In genomic region chr19:47818221-47818620, GRCh38 we compare ENCODE assay signal across 6 cellular contexts. TPM values are rescaled to one million over a fixed set of nuclear protein-coding genes. Genes with fewer than 3 reads are reported as not detected.
"Had no signal": no experiment of that assay in that cellular context is flagged by ENCODE, and none has a peak within 500 bp of the region (broad histone marks: within the 10 kb centered on the region; RNA-seq: fewer than 3 reads in every experiment).

No MANE protein-coding gene starts in this region.

RNA-seq across cellular contexts. Expression of gene CRX, which starts 3.5 kb away (rescaled TPM):
- total RNA-seq: GM23248, GM23338, H4, HFFc6 had no signal
- polyA plus RNA-seq: GM23248 had no signal

RNA-seq across cellular contexts. Expression of gene TPRX1, which starts 13.9 kb away (rescaled TPM):
- total RNA-seq: GM23248, H4, H7, H9, HFFc6 had no signal
- polyA plus RNA-seq: GM23248, GM23338 had no signal

RNA-seq across cellular contexts. Expression of gene TPRX2, which starts 40.8 kb away (rescaled TPM):
- total RNA-seq: GM23248, GM23338, H4, H7, H9, HFFc6 had no signal
- polyA plus RNA-seq: GM23248, GM23338 had no signal
